In the genomic region with DNA sequence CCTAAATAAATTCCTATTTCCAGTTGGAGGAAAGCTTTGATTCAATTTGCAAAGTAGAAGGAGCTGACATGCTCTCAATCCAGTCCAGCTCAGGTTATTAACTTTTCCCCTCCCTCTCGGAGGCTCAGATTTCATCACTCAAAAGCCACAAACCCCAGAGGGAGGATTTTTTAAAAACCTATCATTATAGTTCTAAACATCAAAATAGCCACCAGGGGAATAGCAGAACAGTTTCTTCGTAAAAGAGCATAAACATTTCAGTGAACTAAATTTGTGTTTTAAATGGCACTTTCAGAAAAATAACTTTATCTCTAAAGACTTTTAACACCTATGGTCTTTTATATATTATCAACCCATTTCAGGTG, we compare ENCODE assay signal across 8 cellular contexts. TPM values are rescaled to one million over a fixed set of nuclear protein-coding genes. Genes with fewer than 3 reads are reported as not detected.
DNase-seq lines count a peak whose midpoint lies in the region; ATAC-seq, FAIRE-seq and TF ChIP-seq lines count a peak whose summit lies in the region.

No MANE protein-coding gene starts in this region.

- CTCF ChIA-PET in T-cell (lab: Charles Lee) = interaction anchor here (0.6 to 5.0 kb wide), 18 partner anchors 9 to 72 kb away, joined by 3 to 22 read pairs (median 4); a partner anchor contains a TSS

- TF ChIP-seq POLR2A in prostate gland (IDR thresholded peaks at IDR 0.05) (no peak), GM12892 (IDR thresholded peaks at IDR 0.05; ENCODE audit: low read depth, low read length) (no peak)

- no peak for TF ChIP-seq CTCF in cardiac muscle cell (IDR thresholded peaks at IDR 0.05; ENCODE audit: low read depth, low read length)
- TF ChIP-seq CTCF in heart right ventricle (IDR thresholded peaks at IDR 0.05) = peak in 1 of 9 donors; percentile 12
- peak; percentile 13 for TF ChIP-seq CTCF in upper lobe of right lung (IDR thresholded peaks at IDR 0.05)
- TF ChIP-seq CTCF in prostate gland (IDR thresholded peaks at IDR 0.05) = no peak

- peak; percentile 41 to 48 for DNase-seq in cardiac muscle cell (ENCODE audit: low read depth in 1 of 2, low spot score in 1 of 2)
- no peak for DNase-seq in cardiac septum (ENCODE audit: low spot score)
- DNase-seq in T-cell = peak in 9 of 34 experiments; percentile 15 to 40 (median 24)
- DNase-seq in heart right ventricle = no peak
- DNase-seq in upper lobe of right lung = no peak
- no peak for DNase-seq in prostate gland (ENCODE audit: low spot score)
- DNase-seq in GM12892 (ENCODE audit: insufficient read length) = no peak

- no peaks in the 10 kb centered on the region for H3K36me3 ChIP-seq in cardiac muscle cell
- no peaks in the 10 kb centered on the region for H3K36me3 ChIP-seq in heart right ventricle
- no peaks in the 10 kb centered on the region for H3K36me3 ChIP-seq in upper lobe of right lung
- H3K36me3 ChIP-seq in prostate gland = no peaks in the 10 kb centered on the region

- H3K9me3 Mint-ChIP-seq in T-cell = no peaks in the 10 kb centered on the region

- H3K27ac Mint-ChIP-seq in T-cell = peak overlapping the region; percentile 98 to 99

- H3K36me3 Mint-ChIP-seq in T-cell = no peaks in the 10 kb centered on the region

- H3K4me1 Mint-ChIP-seq in T-cell = peaks cover 87 to 91% (median 87%) of the 10 kb centered on the region in 3 donors

- peak; percentile 15 to 38 (median 20) for ATAC-seq in T-cell (replicated peaks in 1 of 4)
- peak in 4 of 8 donors; percentile 31 to 48 (median 43) for ATAC-seq in heart right ventricle
- ATAC-seq in upper lobe of right lung = peak; percentile 38
- no peak for ATAC-seq in GM21737 (IDR thresholded peaks at IDR 0.05; ENCODE audit: unreplicated experiment)

- H3K27ac ChIP-seq in cardiac muscle cell (peak overlapping the region; percentile 85), heart right ventricle (peak overlapping the region; percentile 12 to 93 (median 75)), upper lobe of right lung (peak overlapping the region; percentile 53), prostate gland (no peak overlapping the region)

- H3K9me3 ChIP-seq in cardiac muscle cell (ENCODE audit: low read depth) (no peaks in the 10 kb centered on the region), heart right ventricle (no peaks in the 10 kb centered on the region), upper lobe of right lung (no peaks in the 10 kb centered on the region), prostate gland (no peaks in the 10 kb centered on the region)

- peak overlapping the region; percentile 79 to 85 (median 84) for H3K4me3 Mint-ChIP-seq in T-cell

- 26 to 30% methylated on average over 2 of the region's 2 CpGs for WGBS in heart right ventricle, 2 donors
- 34% methylated on average over 2 of the region's 2 CpGs for WGBS in prostate gland

- intact Hi-C loops in cardiac septum (cut with DNase I) (no loop called here), heart right ventricle (cut with DNase I) (loop anchor here in 2 of 10 donors (5.0 kb wide), 1 partner anchor 41 kb away; no protein-coding TSS in a partner anchor), upper lobe of right lung (cut with DNase I) (no loop called here), prostate gland (cut with DNase I) (no loop called here)

- H3K27me3 ChIP-seq in cardiac muscle cell (no peaks in the 10 kb centered on the region), heart right ventricle (no peaks in the 10 kb centered on the region), upper lobe of right lung (no peaks in the 10 kb centered on the region), prostate gland (replicated peaks; ENCODE audit: insufficient read depth) (no peaks in the 10 kb centered on the region)

- peaks cover 63% of the 10 kb centered on the region for H3K4me1 ChIP-seq in cardiac muscle cell (ENCODE audit: low read depth)
- H3K4me1 ChIP-seq in heart right ventricle = peaks cover 0 to 100% (median 58%) of the 10 kb centered on the region in 9 donors
- H3K4me1 ChIP-seq in upper lobe of right lung = peaks cover 26% of the 10 kb centered on the region
- no peaks in the 10 kb centered on the region for H3K4me1 ChIP-seq in prostate gland (replicated peaks)

- H3K4me3 ChIP-seq in cardiac muscle cell (no peak overlapping the region), heart right ventricle (peak overlapping the region in 8 of 10 donors; percentile 14 to 47 (median 37)), upper lobe of right lung (peak overlapping the region; percentile 33), prostate gland (no peak overlapping the region)

- H3K27me3 Mint-ChIP-seq in T-cell = no peaks in the 10 kb centered on the region

- POLR2A ChIA-PET in T-cell (lab: Charles Lee) = interaction anchor here (0.5 to 3.0 kb wide), 10 partner anchors 9 to 1918 kb away, joined by 3 to 27 read pairs (median 4); a partner anchor contains a TSS

- no peak for FAIRE-seq in GM12892 (lab: Jason Lieb, UNC)

RNA-seq across cellular contexts. Expression of a gene that starts 8.8 kb away (rescaled TPM):
- total RNA-seq in cardiac muscle cell = 9.7 and 18.0 TPM in 2 replicates
- 5.1 and 7.1 TPM in 2 replicates for polyA plus RNA-seq in cardiac muscle cell
- total RNA-seq in cardiac septum = 7.3 TPM
- 10 to 100 TPM; 17.4 to 56.1 (median 23.0) TPM for total RNA-seq in T-cell
- 10 to 100 TPM in 4 of 10 donors, 1 to 10 TPM in 6; 4.3 to 12.2 (median 9.8) TPM for total RNA-seq in heart right ventricle
- 1 to 10 TPM; 1.7 to 3.0 TPM for polyA plus RNA-seq in heart right ventricle
- total RNA-seq in upper lobe of right lung = 25.2 TPM
- total RNA-seq in prostate gland = 1 to 10 TPM in 1 of 2 donors, under 1 TPM in 1; 0.77 to 2.4 TPM
- not detected for polyA plus RNA-seq in GM12892 (2012; ENCODE audit: missing spikeins)

Comparison
In these comparisons a context has a peak if more than half of its experiments do, and no peak if none do; other contexts are left out.
1. DNase-seq: peak in cardiac muscle cell (2 of 2); none in cardiac septum (single experiment), heart right ventricle (0 of 2), upper lobe of right lung (single experiment), prostate gland (single experiment) and GM12892 (single experiment).
2. H3K4me3 ChIP-seq: peak in heart right ventricle (8 of 10) and upper lobe of right lung (single experiment); none in cardiac muscle cell (single experiment) and prostate gland (0 of 2).
3. H3K27ac ChIP-seq: peak in cardiac muscle cell (single experiment), heart right ventricle (10 of 10) and upper lobe of right lung (single experiment); none in prostate gland (0 of 2).